Comparison of ENCODE assay signal across 1 cellular context in genomic region chr11:118916842-118917388, GRCh38.
TF ChIP-seq lines count a peak whose summit lies in the region.

No MANE protein-coding gene starts in this region.

TF ChIP-seq in K562, 482 proteins besides CTCF, POLR2A, EP300 and RAD21:
- peak; percentile 73 for TF ChIP-seq ZNF263 (CRISPR knock-in tag; IDR thresholded peaks at IDR 0.05; ENCODE audit: borderline replicate concordance)
- TF ChIP-seq ZNF324 (CRISPR knock-in tag; IDR thresholded peaks at IDR 0.05), result no peak
- TF ChIP-seq YY1 (IDR thresholded peaks at IDR 0.05; ENCODE audit: borderline replicate concordance in 1 of 3, control insufficient read depth in 1 of 3, extremely low read depth in 1 of 3, insufficient read depth in 3 of 3, insufficient read length in 1 of 3, insufficient replicate concordance in 2 of 3, low read depth in 1 of 3, low read length in 2 of 3), result peak in 1 of 3 experiments; percentile 35
TF ChIP-seq in K562: peak in this region for 2.
